2 cellular contexts compared by ENCODE assay signal in genomic region chr9:124013263-124014211, GRCh38.
A peak's percentile ranks its signal among the peaks of the same experiment; 100 is the strongest.
TF ChIP-seq lines count a peak whose summit lies in the region.

No MANE protein-coding gene starts in this region.

TF ChIP-seq in WTC11, 78 proteins besides CTCF, POLR2A, EP300 and RAD21 (continues in another document):
- TF ChIP-seq GTF2I (CRISPR knock-in tag; conservative IDR thresholded peaks at IDR 0.05): no peak
- TF ChIP-seq FOXK1 (CRISPR knock-in tag; IDR thresholded peaks at IDR 0.05): no peak
- TF ChIP-seq, protein P1, sequence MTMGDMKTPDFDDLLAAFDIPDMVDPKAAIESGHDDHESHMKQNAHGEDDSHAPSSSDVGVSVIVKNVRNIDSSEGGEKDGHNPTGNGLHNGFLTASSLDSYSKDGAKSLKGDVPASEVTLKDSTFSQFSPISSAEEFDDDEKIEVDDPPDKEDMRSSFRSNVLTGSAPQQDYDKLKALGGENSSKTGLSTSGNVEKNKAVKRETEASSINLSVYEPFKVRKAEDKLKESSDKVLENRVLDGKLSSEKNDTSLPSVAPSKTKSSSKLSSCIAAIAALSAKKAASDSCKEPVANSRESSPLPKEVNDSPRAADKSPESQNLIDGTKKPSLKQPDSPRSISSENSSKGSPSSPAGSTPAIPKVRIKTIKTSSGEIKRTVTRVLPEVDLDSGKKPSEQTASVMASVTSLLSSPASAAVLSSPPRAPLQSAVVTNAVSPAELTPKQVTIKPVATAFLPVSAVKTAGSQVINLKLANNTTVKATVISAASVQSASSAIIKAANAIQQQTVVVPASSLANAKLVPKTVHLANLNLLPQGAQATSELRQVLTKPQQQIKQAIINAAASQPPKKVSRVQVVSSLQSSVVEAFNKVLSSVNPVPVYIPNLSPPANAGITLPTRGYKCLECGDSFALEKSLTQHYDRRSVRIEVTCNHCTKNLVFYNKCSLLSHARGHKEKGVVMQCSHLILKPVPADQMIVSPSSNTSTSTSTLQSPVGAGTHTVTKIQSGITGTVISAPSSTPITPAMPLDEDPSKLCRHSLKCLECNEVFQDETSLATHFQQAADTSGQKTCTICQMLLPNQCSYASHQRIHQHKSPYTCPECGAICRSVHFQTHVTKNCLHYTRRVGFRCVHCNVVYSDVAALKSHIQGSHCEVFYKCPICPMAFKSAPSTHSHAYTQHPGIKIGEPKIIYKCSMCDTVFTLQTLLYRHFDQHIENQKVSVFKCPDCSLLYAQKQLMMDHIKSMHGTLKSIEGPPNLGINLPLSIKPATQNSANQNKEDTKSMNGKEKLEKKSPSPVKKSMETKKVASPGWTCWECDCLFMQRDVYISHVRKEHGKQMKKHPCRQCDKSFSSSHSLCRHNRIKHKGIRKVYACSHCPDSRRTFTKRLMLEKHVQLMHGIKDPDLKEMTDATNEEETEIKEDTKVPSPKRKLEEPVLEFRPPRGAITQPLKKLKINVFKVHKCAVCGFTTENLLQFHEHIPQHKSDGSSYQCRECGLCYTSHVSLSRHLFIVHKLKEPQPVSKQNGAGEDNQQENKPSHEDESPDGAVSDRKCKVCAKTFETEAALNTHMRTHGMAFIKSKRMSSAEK (CRISPR knock-in tag; IDR thresholded peaks at IDR 0.05; ENCODE audit: borderline replicate concordance): no peak
- no peak for TF ChIP-seq ELF4 (CRISPR knock-in tag; IDR thresholded peaks at IDR 0.05; ENCODE audit: low read depth)
- no peak for TF ChIP-seq CBFB (CRISPR knock-in tag; IDR thresholded peaks at IDR 0.05; ENCODE audit: low read depth)
- no peak for TF ChIP-seq TP53 (CRISPR knock-in tag; IDR thresholded peaks at IDR 0.05)
- TF ChIP-seq KAT7 (CRISPR knock-in tag; IDR thresholded peaks at IDR 0.05; ENCODE audit: borderline replicate concordance): no peak
- no peak for TF ChIP-seq JUN (CRISPR knock-in tag; IDR thresholded peaks at IDR 0.05)
- no peak for TF ChIP-seq ETV6 (CRISPR knock-in tag; IDR thresholded peaks at IDR 0.05)
- TF ChIP-seq E2F4 (CRISPR knock-in tag; IDR thresholded peaks at IDR 0.05; ENCODE audit: borderline replicate concordance, low read depth): no peak
- TF ChIP-seq, protein P2, sequence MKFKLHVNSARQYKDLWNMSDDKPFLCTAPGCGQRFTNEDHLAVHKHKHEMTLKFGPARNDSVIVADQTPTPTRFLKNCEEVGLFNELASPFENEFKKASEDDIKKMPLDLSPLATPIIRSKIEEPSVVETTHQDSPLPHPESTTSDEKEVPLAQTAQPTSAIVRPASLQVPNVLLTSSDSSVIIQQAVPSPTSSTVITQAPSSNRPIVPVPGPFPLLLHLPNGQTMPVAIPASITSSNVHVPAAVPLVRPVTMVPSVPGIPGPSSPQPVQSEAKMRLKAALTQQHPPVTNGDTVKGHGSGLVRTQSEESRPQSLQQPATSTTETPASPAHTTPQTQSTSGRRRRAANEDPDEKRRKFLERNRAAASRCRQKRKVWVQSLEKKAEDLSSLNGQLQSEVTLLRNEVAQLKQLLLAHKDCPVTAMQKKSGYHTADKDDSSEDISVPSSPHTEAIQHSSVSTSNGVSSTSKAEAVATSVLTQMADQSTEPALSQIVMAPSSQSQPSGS (CRISPR knock-in tag; IDR thresholded peaks at IDR 0.05; ENCODE audit: borderline replicate concordance, low read depth): no peak
- TF ChIP-seq, protein P3, sequence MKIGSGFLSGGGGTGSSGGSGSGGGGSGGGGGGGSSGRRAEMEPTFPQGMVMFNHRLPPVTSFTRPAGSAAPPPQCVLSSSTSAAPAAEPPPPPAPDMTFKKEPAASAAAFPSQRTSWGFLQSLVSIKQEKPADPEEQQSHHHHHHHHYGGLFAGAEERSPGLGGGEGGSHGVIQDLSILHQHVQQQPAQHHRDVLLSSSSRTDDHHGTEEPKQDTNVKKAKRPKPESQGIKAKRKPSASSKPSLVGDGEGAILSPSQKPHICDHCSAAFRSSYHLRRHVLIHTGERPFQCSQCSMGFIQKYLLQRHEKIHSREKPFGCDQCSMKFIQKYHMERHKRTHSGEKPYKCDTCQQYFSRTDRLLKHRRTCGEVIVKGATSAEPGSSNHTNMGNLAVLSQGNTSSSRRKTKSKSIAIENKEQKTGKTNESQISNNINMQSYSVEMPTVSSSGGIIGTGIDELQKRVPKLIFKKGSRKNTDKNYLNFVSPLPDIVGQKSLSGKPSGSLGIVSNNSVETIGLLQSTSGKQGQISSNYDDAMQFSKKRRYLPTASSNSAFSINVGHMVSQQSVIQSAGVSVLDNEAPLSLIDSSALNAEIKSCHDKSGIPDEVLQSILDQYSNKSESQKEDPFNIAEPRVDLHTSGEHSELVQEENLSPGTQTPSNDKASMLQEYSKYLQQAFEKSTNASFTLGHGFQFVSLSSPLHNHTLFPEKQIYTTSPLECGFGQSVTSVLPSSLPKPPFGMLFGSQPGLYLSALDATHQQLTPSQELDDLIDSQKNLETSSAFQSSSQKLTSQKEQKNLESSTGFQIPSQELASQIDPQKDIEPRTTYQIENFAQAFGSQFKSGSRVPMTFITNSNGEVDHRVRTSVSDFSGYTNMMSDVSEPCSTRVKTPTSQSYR (CRISPR knock-in tag; IDR thresholded peaks at IDR 0.05): no peak
- no peak for TF ChIP-seq ZNF423 (CRISPR knock-in tag; IDR thresholded peaks at IDR 0.05)
- TF ChIP-seq JAZF1 (CRISPR knock-in tag; IDR thresholded peaks at IDR 0.05): no peak
- no peak for TF ChIP-seq SMAD3 (CRISPR knock-in tag; IDR thresholded peaks at IDR 0.05; ENCODE audit: borderline replicate concordance)
- TF ChIP-seq ATF6 (CRISPR knock-in tag; IDR thresholded peaks at IDR 0.05): no peak

TF ChIP-seq in HepG2, 621 proteins besides CTCF, POLR2A, EP300 and RAD21:
- TF ChIP-seq MTF2 (CRISPR knock-in tag; IDR thresholded peaks at IDR 0.05; ENCODE audit: borderline replicate concordance) (0 out of 2 replicates have a peak, but pooled peaks have one; percentile 39), DNMT1 (CRISPR knock-in tag; IDR thresholded peaks at IDR 0.05) (no peak), ZNF136 (CRISPR knock-in tag; IDR thresholded peaks at IDR 0.05; ENCODE audit: low read depth) (no peak), RORA (CRISPR knock-in tag; IDR thresholded peaks at IDR 0.05) (no peak)
- TF ChIP-seq, protein P4, sequence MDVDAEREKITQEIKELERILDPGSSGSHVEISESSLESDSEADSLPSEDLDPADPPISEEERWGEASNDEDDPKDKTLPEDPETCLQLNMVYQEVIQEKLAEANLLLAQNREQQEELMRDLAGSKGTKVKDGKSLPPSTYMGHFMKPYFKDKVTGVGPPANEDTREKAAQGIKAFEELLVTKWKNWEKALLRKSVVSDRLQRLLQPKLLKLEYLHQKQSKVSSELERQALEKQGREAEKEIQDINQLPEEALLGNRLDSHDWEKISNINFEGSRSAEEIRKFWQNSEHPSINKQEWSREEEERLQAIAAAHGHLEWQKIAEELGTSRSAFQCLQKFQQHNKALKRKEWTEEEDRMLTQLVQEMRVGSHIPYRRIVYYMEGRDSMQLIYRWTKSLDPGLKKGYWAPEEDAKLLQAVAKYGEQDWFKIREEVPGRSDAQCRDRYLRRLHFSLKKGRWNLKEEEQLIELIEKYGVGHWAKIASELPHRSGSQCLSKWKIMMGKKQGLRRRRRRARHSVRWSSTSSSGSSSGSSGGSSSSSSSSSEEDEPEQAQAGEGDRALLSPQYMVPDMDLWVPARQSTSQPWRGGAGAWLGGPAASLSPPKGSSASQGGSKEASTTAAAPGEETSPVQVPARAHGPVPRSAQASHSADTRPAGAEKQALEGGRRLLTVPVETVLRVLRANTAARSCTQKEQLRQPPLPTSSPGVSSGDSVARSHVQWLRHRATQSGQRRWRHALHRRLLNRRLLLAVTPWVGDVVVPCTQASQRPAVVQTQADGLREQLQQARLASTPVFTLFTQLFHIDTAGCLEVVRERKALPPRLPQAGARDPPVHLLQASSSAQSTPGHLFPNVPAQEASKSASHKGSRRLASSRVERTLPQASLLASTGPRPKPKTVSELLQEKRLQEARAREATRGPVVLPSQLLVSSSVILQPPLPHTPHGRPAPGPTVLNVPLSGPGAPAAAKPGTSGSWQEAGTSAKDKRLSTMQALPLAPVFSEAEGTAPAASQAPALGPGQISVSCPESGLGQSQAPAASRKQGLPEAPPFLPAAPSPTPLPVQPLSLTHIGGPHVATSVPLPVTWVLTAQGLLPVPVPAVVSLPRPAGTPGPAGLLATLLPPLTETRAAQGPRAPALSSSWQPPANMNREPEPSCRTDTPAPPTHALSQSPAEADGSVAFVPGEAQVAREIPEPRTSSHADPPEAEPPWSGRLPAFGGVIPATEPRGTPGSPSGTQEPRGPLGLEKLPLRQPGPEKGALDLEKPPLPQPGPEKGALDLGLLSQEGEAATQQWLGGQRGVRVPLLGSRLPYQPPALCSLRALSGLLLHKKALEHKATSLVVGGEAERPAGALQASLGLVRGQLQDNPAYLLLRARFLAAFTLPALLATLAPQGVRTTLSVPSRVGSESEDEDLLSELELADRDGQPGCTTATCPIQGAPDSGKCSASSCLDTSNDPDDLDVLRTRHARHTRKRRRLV (CRISPR knock-in tag; IDR thresholded peaks at IDR 0.05): no peak
